2 cellular contexts compared by ENCODE assay signal in the genomic region with DNA sequence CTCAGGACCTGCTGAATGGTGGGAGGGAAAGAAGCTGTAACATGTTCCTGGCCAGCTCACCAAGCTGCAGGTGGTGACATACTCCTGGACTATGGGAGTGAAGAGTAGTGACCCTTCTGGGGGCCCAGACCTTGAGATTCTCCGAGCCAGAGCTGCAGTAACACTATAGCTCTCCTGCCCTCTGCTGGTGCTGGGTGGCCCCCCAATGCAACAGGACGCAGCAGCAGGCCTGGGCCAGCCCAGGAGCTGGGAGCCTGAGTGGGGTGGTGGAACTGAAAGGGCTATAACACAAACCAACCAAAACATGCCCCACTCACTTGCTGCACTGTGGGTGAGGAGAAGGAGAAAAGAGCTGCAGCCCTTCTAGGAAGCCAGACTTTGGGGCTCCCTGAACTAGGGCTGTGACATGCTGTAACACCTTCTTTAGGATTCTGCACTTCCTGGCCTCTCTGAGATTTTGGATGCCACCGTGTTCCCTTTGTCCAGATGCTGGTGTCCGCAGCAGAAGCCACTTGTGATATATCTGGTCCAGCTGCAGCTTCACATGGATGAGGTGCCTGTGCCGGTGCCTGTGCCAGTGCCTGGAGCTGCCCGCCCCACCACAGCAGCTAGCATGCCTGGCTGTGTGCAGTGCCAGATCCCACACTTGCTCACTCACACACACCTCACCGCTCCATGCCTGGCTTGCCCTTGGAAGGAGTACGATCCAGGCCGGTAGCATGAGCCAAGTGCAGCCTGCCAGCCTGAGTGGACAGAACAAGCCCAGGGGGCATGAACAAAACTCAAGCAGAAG.
TF ChIP-seq lines count a peak whose summit lies in the region.

No MANE protein-coding gene starts in this region.

TF ChIP-seq in GM23338, 12 proteins besides CTCF, POLR2A, EP300 and RAD21 (continues in another document):
- TF ChIP-seq, protein P1, sequence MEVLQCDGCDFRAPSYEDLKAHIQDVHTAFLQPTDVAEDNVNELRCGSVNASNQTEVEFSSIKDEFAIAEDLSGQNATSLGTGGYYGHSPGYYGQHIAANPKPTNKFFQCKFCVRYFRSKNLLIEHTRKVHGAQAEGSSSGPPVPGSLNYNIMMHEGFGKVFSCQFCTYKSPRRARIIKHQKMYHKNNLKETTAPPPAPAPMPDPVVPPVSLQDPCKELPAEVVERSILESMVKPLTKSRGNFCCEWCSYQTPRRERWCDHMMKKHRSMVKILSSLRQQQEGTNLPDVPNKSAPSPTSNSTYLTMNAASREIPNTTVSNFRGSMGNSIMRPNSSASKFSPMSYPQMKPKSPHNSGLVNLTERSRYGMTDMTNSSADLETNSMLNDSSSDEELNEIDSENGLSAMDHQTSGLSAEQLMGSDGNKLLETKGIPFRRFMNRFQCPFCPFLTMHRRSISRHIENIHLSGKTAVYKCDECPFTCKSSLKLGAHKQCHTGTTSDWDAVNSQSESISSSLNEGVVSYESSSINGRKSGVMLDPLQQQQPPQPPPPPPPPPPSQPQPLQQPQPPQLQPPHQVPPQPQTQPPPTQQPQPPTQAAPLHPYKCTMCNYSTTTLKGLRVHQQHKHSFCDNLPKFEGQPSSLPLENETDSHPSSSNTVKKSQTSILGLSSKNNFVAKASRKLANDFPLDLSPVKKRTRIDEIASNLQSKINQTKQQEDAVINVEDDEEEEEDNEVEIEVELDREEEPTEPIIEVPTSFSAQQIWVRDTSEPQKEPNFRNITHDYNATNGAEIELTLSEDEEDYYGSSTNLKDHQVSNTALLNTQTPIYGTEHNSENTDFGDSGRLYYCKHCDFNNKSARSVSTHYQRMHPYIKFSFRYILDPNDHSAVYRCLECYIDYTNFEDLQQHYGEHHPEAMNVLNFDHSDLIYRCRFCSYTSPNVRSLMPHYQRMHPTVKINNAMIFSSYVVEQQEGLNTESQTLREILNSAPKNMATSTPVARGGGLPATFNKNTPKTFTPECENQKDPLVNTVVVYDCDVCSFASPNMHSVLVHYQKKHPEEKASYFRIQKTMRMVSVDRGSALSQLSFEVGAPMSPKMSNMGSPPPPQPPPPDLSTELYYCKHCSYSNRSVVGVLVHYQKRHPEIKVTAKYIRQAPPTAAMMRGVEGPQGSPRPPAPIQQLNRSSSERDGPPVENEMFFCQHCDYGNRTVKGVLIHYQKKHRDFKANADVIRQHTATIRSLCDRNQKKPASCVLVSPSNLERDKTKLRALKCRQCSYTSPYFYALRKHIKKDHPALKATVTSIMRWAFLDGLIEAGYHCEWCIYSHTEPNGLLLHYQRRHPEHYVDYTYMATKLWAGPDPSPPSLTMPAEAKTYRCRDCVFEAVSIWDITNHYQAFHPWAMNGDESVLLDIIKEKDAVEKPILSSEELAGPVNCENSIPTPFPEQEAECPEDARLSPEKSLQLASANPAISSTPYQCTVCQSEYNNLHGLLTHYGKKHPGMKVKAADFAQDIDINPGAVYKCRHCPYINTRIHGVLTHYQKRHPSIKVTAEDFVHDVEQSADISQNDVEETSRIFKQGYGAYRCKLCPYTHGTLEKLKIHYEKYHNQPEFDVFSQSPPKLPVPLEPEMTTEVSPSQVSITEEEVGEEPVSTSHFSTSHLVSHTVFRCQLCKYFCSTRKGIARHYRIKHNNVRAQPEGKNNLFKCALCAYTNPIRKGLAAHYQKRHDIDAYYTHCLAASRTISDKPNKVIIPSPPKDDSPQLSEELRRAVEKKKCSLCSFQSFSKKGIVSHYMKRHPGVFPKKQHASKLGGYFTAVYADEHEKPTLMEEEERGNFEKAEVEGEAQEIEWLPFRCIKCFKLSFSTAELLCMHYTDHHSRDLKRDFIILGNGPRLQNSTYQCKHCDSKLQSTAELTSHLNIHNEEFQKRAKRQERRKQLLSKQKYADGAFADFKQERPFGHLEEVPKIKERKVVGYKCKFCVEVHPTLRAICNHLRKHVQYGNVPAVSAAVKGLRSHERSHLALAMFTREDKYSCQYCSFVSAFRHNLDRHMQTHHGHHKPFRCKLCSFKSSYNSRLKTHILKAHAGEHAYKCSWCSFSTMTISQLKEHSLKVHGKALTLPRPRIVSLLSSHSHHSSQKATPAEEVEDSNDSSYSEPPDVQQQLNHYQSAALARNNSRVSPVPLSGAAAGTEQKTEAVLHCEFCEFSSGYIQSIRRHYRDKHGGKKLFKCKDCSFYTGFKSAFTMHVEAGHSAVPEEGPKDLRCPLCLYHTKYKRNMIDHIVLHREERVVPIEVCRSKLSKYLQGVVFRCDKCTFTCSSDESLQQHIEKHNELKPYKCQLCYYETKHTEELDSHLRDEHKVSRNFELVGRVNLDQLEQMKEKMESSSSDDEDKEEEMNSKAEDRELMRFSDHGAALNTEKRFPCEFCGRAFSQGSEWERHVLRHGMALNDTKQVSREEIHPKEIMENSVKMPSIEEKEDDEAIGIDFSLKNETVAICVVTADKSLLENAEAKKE (CRISPR knock-in tag; IDR thresholded peaks at IDR 0.05), result no peak
- TF ChIP-seq STAT1 (IDR thresholded peaks at IDR 0.05; ENCODE audit: unreplicated experiment) (no peak), ZNF114 (CRISPR knock-in tag; IDR thresholded peaks at IDR 0.05) (no peak), EZH2 (IDR thresholded peaks at IDR 0.05; ENCODE audit: low read depth, unreplicated experiment) (no peak), JUNB (IDR thresholded peaks at IDR 0.05; ENCODE audit: unreplicated experiment) (no peak), ZNF331 (CRISPR knock-in tag; IDR thresholded peaks at IDR 0.05; ENCODE audit: low read depth) (no peak), EZH2phosphoT487 (IDR thresholded peaks at IDR 0.05; ENCODE audit: unreplicated experiment) (no peak), CREB1 (CRISPR knock-in tag; IDR thresholded peaks at IDR 0.05; ENCODE audit: low read depth) (no peak), POLR2AphosphoS5 (IDR thresholded peaks at IDR 0.05; ENCODE audit: low read depth) (no peak), NANOG (IDR thresholded peaks at IDR 0.05; ENCODE audit: borderline replicate concordance) (no peak)
- TF ChIP-seq, protein P2, sequence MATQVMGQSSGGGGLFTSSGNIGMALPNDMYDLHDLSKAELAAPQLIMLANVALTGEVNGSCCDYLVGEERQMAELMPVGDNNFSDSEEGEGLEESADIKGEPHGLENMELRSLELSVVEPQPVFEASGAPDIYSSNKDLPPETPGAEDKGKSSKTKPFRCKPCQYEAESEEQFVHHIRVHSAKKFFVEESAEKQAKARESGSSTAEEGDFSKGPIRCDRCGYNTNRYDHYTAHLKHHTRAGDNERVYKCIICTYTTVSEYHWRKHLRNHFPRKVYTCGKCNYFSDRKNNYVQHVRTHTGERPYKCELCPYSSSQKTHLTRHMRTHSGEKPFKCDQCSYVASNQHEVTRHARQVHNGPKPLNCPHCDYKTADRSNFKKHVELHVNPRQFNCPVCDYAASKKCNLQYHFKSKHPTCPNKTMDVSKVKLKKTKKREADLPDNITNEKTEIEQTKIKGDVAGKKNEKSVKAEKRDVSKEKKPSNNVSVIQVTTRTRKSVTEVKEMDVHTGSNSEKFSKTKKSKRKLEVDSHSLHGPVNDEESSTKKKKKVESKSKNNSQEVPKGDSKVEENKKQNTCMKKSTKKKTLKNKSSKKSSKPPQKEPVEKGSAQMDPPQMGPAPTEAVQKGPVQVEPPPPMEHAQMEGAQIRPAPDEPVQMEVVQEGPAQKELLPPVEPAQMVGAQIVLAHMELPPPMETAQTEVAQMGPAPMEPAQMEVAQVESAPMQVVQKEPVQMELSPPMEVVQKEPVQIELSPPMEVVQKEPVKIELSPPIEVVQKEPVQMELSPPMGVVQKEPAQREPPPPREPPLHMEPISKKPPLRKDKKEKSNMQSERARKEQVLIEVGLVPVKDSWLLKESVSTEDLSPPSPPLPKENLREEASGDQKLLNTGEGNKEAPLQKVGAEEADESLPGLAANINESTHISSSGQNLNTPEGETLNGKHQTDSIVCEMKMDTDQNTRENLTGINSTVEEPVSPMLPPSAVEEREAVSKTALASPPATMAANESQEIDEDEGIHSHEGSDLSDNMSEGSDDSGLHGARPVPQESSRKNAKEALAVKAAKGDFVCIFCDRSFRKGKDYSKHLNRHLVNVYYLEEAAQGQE (IDR thresholded peaks at IDR 0.05; ENCODE audit: unreplicated experiment), result no peak

TF ChIP-seq in WTC11, 78 proteins besides CTCF, POLR2A, EP300 and RAD21 (continued from another document):
- TF ChIP-seq, protein P3, sequence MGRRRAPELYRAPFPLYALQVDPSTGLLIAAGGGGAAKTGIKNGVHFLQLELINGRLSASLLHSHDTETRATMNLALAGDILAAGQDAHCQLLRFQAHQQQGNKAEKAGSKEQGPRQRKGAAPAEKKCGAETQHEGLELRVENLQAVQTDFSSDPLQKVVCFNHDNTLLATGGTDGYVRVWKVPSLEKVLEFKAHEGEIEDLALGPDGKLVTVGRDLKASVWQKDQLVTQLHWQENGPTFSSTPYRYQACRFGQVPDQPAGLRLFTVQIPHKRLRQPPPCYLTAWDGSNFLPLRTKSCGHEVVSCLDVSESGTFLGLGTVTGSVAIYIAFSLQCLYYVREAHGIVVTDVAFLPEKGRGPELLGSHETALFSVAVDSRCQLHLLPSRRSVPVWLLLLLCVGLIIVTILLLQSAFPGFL (CRISPR knock-in tag; IDR thresholded peaks at IDR 0.05; ENCODE audit: borderline replicate concordance), result no peak
- TF ChIP-seq, protein P4, sequence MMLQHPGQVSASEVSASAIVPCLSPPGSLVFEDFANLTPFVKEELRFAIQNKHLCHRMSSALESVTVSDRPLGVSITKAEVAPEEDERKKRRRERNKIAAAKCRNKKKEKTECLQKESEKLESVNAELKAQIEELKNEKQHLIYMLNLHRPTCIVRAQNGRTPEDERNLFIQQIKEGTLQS (CRISPR knock-in tag; conservative IDR thresholded peaks at IDR 0.05), result no peak
- TF ChIP-seq NR3C1 (CRISPR knock-in tag; conservative IDR thresholded peaks at IDR 0.05; ENCODE audit: low read depth), result no peak
- TF ChIP-seq, protein P5, sequence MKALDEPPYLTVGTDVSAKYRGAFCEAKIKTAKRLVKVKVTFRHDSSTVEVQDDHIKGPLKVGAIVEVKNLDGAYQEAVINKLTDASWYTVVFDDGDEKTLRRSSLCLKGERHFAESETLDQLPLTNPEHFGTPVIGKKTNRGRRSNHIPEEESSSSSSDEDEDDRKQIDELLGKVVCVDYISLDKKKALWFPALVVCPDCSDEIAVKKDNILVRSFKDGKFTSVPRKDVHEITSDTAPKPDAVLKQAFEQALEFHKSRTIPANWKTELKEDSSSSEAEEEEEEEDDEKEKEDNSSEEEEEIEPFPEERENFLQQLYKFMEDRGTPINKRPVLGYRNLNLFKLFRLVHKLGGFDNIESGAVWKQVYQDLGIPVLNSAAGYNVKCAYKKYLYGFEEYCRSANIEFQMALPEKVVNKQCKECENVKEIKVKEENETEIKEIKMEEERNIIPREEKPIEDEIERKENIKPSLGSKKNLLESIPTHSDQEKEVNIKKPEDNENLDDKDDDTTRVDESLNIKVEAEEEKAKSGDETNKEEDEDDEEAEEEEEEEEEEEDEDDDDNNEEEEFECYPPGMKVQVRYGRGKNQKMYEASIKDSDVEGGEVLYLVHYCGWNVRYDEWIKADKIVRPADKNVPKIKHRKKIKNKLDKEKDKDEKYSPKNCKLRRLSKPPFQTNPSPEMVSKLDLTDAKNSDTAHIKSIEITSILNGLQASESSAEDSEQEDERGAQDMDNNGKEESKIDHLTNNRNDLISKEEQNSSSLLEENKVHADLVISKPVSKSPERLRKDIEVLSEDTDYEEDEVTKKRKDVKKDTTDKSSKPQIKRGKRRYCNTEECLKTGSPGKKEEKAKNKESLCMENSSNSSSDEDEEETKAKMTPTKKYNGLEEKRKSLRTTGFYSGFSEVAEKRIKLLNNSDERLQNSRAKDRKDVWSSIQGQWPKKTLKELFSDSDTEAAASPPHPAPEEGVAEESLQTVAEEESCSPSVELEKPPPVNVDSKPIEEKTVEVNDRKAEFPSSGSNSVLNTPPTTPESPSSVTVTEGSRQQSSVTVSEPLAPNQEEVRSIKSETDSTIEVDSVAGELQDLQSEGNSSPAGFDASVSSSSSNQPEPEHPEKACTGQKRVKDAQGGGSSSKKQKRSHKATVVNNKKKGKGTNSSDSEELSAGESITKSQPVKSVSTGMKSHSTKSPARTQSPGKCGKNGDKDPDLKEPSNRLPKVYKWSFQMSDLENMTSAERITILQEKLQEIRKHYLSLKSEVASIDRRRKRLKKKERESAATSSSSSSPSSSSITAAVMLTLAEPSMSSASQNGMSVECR (CRISPR knock-in tag; IDR thresholded peaks at IDR 0.05; ENCODE audit: borderline replicate concordance), result no peak
- TF ChIP-seq, protein P6, sequence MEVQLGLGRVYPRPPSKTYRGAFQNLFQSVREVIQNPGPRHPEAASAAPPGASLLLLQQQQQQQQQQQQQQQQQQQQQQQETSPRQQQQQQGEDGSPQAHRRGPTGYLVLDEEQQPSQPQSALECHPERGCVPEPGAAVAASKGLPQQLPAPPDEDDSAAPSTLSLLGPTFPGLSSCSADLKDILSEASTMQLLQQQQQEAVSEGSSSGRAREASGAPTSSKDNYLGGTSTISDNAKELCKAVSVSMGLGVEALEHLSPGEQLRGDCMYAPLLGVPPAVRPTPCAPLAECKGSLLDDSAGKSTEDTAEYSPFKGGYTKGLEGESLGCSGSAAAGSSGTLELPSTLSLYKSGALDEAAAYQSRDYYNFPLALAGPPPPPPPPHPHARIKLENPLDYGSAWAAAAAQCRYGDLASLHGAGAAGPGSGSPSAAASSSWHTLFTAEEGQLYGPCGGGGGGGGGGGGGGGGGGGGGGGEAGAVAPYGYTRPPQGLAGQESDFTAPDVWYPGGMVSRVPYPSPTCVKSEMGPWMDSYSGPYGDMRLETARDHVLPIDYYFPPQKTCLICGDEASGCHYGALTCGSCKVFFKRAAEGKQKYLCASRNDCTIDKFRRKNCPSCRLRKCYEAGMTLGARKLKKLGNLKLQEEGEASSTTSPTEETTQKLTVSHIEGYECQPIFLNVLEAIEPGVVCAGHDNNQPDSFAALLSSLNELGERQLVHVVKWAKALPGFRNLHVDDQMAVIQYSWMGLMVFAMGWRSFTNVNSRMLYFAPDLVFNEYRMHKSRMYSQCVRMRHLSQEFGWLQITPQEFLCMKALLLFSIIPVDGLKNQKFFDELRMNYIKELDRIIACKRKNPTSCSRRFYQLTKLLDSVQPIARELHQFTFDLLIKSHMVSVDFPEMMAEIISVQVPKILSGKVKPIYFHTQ (CRISPR knock-in tag; IDR thresholded peaks at IDR 0.05), result no peak
- TF ChIP-seq CBFB (CRISPR knock-in tag; IDR thresholded peaks at IDR 0.05; ENCODE audit: low read depth), result no peak
- TF ChIP-seq RELA (CRISPR knock-in tag; IDR thresholded peaks at IDR 0.05; ENCODE audit: borderline replicate concordance), result no peak
- no peak for TF ChIP-seq SOX15 (CRISPR knock-in tag; IDR thresholded peaks at IDR 0.05)
